In genomic region chr12:132121283-132121682, GRCh38 we compare ENCODE assay signal across 26 cellular contexts.
"Had no signal": no experiment of that assay in that cellular context is flagged by ENCODE, and none has a peak within 500 bp of the region (broad histone marks: within the 10 kb centered on the region; RNA-seq: fewer than 3 reads in every experiment).

No MANE protein-coding gene starts in this region.

- H3K4me3 Mint-ChIP-seq: immature natural killer cell; mesothelial cell of epicardium; naive B cell; natural killer cell; nephron progenitor cell; neural progenitor cell; stimulated activated effector memory CD8-positive, alpha-beta T cell treated with anti-CD3 and anti-CD28 coated beads, Interleukin-12 subunit alpha, Interleukin-12 subunit beta, amount 100 ng/mL, for 72 hours; stimulated activated naive CD8-positive, alpha-beta T cell treated with anti-CD3 and anti-CD28 coated beads, Interleukin-15, Interleukin-2, amounts not matched to agents 100 ng/mL and 50 ng/mL, for 24 hours had no signal

- H3K9me3 Mint-ChIP-seq: immature natural killer cell; mesothelial cell of epicardium; naive B cell; natural killer cell; neural progenitor cell; stimulated activated effector memory CD8-positive, alpha-beta T cell treated with anti-CD3 and anti-CD28 coated beads, Interleukin-12 subunit alpha, Interleukin-12 subunit beta, amount 100 ng/mL, for 72 hours; stimulated activated naive CD8-positive, alpha-beta T cell treated with anti-CD3 and anti-CD28 coated beads, Interleukin-15, Interleukin-2, amounts not matched to agents 100 ng/mL and 50 ng/mL, for 24 hours had no signal

- H3K27ac Mint-ChIP-seq: immature natural killer cell; mesothelial cell of epicardium; naive B cell; natural killer cell; nephron progenitor cell; neural progenitor cell; stimulated activated effector memory CD8-positive, alpha-beta T cell treated with anti-CD3 and anti-CD28 coated beads, Interleukin-12 subunit alpha, Interleukin-12 subunit beta, amount 100 ng/mL, for 72 hours; stimulated activated naive CD8-positive, alpha-beta T cell treated with anti-CD3 and anti-CD28 coated beads, Interleukin-15, Interleukin-2, amounts not matched to agents 100 ng/mL and 50 ng/mL, for 24 hours had no signal

- H3K4me1 Mint-ChIP-seq: mesothelial cell of epicardium; nephron progenitor cell; neural progenitor cell; stimulated activated effector memory CD8-positive, alpha-beta T cell treated with anti-CD3 and anti-CD28 coated beads, Interleukin-12 subunit alpha, Interleukin-12 subunit beta, amount 100 ng/mL, for 72 hours had no signal

- H3K27me3 Mint-ChIP-seq: naive B cell; stimulated activated naive CD8-positive, alpha-beta T cell treated with anti-CD3 and anti-CD28 coated beads, Interleukin-15, Interleukin-2, amounts not matched to agents 100 ng/mL and 50 ng/mL, for 24 hours had no signal

- DNase-seq: hypothalamus; immature natural killer cell; kidney; left colon; lower lobe of right lung; mammary epithelial cell; mesenchymal stem cell; naive B cell; natural killer cell; nephron progenitor cell; ovary; retina; right cardiac atrium; small intestine; spleen; stimulated activated CD4-positive, alpha-beta T cell treated with anti-CD3 and anti-CD28 coated beads, Interleukin-4, amount 100 ng/mL, for 24 hours; stimulated activated naive CD4-positive, alpha-beta T cell; tibial artery; trophoblast cell; upper lobe of right lung had no signal

- H3K36me3 Mint-ChIP-seq: natural killer cell had no signal

- ATAC-seq: left colon; left lung; lower lobe of right lung; natural killer cell; right cardiac atrium; sciatic nerve; stimulated activated effector memory CD8-positive, alpha-beta T cell treated with anti-CD3 and anti-CD28 coated beads, Interleukin-12 subunit alpha, Interleukin-12 subunit beta, amount 100 ng/mL, for 72 hours; upper lobe of right lung had no signal
